Comparison of ENCODE assay signal across 12 cellular contexts in genomic region chr17:77457572-77458201, GRCh38.
DNase-seq lines count a peak whose midpoint lies in the region; ATAC-seq and TF ChIP-seq lines count a peak whose summit lies in the region.
"Had no signal": no experiment of that assay in that cellular context is flagged by ENCODE, and none has a peak within 500 bp of the region (broad histone marks: within the 10 kb centered on the region; RNA-seq: fewer than 3 reads in every experiment).

No MANE protein-coding gene starts in this region.

- intact Hi-C loops in activated B cell treated with CpG ODN at 0.5 μM for 24 hours (cut with micrococcal nuclease) (no loop called here), lower lobe of right lung (cut with DNase I) (no loop called here)

- no peaks in the 10 kb centered on the region for H3K27me3 ChIP-seq in lower lobe of right lung (ENCODE audit: low read depth)

- H3K4me3 ChIP-seq in lower lobe of right lung = peak overlapping the region; percentile 14
- H3K4me3 ChIP-seq: A549 had no signal

- ATAC-seq in activated B cell treated with CpG ODN at 0.5 μM for 24 hours (ENCODE audit: low read depth) = no peak
- no peak for ATAC-seq in lower lobe of right lung
- no peak for ATAC-seq in stimulated activated naive CD8-positive, alpha-beta T cell treated with anti-CD3 and anti-CD28 coated beads, Interleukin-15, Interleukin-2, amounts not matched to agents 100 U/mL and 50 U/mL, for 24 hours
- no peak for ATAC-seq in GM21576 (IDR thresholded peaks at IDR 0.05; ENCODE audit: unreplicated experiment)
- ATAC-seq in GM18907 (IDR thresholded peaks at IDR 0.05; ENCODE audit: unreplicated experiment) = no peak
- ATAC-seq: A549 had no signal

- CTCF ChIA-PET in activated CD4-positive, alpha-beta T cell treated with anti-CD3 and anti-CD28 coated beads, Interleukin-2, amount 10 ng/mL, durations not matched to agents 7 days and 5 days (lab: Charles Lee) = interaction anchor here (1.1 to 1.6 kb wide), 3 partner anchors 13 to 28 kb away, joined by 3 to 7 read pairs (median 5); no protein-coding TSS in a partner anchor
- CTCF ChIA-PET in activated B cell treated with CpG ODN at 0.5 μM for 24 hours (lab: Charles Lee) = interaction anchor here (1.4 to 3.6 kb wide), 2 partner anchors 27 to 37 kb away, joined by 5 to 11 read pairs; no protein-coding TSS in a partner anchor

- DNase-seq in activated CD4-positive, alpha-beta T cell treated with anti-CD3 and anti-CD28 coated beads, Interleukin-2, amount 10 ng/mL, durations not matched to agents 7 days and 5 days = peak; percentile 17
- DNase-seq in activated CD4-positive, alpha-beta T cell treated with anti-CD3 and anti-CD28 coated beads, Interleukin-2, amount 50 U/mL, for 4 hours = no peak
- DNase-seq in activated B cell treated with CpG ODN at 0.5 μM for 24 hours = no peak
- no peak for DNase-seq in lower lobe of right lung
- peak; percentile 49 for DNase-seq in stimulated activated naive CD8-positive, alpha-beta T cell treated with anti-CD3 and anti-CD28 coated beads, Interleukin-15, Interleukin-2, amounts not matched to agents 100 U/mL and 50 U/mL, for 24 hours
- no peak for DNase-seq in dermis blood vessel endothelial cell
- DNase-seq: GOT3, midbrain, NCI-H524 treated with DMSO at 0.1 percent for 48 hours had no signal

- H3K27ac Mint-ChIP-seq in activated CD4-positive, alpha-beta T cell treated with anti-CD3 and anti-CD28 coated beads, Interleukin-2, amount 10 ng/mL, durations not matched to agents 7 days and 5 days = peak overlapping the region; percentile 98
- peak overlapping the region; percentile 99 for H3K27ac Mint-ChIP-seq in activated B cell treated with CpG ODN at 0.5 μM for 24 hours

- H3K27ac ChIP-seq in lower lobe of right lung = peak overlapping the region; percentile 46
- H3K27ac ChIP-seq: A549 had no signal

- no peaks in the 10 kb centered on the region for H3K9me3 ChIP-seq in lower lobe of right lung
- H3K9me3 ChIP-seq: A549 had no signal

- TF ChIP-seq CTCF in activated B cell treated with CpG ODN at 0.5 μM for 24 hours (IDR thresholded peaks at IDR 0.05) = no peak
- no peak for TF ChIP-seq CTCF in lower lobe of right lung (IDR thresholded peaks at IDR 0.05)

- no peaks in the 10 kb centered on the region for H3K36me3 ChIP-seq in lower lobe of right lung

- H3K4me1 Mint-ChIP-seq in activated CD4-positive, alpha-beta T cell treated with anti-CD3 and anti-CD28 coated beads, Interleukin-2, amount 10 ng/mL, durations not matched to agents 7 days and 5 days = peaks cover 71% of the 10 kb centered on the region
- peaks cover 96% of the 10 kb centered on the region for H3K4me1 Mint-ChIP-seq in activated B cell treated with CpG ODN at 0.5 μM for 24 hours

- peaks cover 87% of the 10 kb centered on the region for H3K4me1 ChIP-seq in lower lobe of right lung

- peaks cover 81% of the 10 kb centered on the region for H3K36me3 Mint-ChIP-seq in activated CD4-positive, alpha-beta T cell treated with anti-CD3 and anti-CD28 coated beads, Interleukin-2, amount 10 ng/mL, durations not matched to agents 7 days and 5 days (ENCODE audit: low read depth)
- H3K36me3 Mint-ChIP-seq in activated B cell treated with CpG ODN at 0.5 μM for 24 hours (ENCODE audit: low read depth) = peaks cover 22% of the 10 kb centered on the region

- no peaks in the 10 kb centered on the region for H3K9me3 Mint-ChIP-seq in activated CD4-positive, alpha-beta T cell treated with anti-CD3 and anti-CD28 coated beads, Interleukin-2, amount 10 ng/mL, durations not matched to agents 7 days and 5 days
- H3K9me3 Mint-ChIP-seq in activated B cell treated with CpG ODN at 0.5 μM for 24 hours = no peaks in the 10 kb centered on the region

- POLR2A ChIA-PET in activated CD4-positive, alpha-beta T cell treated with anti-CD3 and anti-CD28 coated beads, Interleukin-2, amount 10 ng/mL, durations not matched to agents 7 days and 5 days (lab: Charles Lee) = no interaction called here
- POLR2A ChIA-PET in activated B cell treated with CpG ODN at 0.5 μM for 24 hours (lab: Charles Lee) = interaction anchor here (0.9 to 13.6 kb wide), 5 partner anchors 14 to 126 kb away, joined by 3 to 831 read pairs (median 27); no protein-coding TSS in a partner anchor

- no peaks in the 10 kb centered on the region for H3K27me3 Mint-ChIP-seq in activated CD4-positive, alpha-beta T cell treated with anti-CD3 and anti-CD28 coated beads, Interleukin-2, amount 10 ng/mL, durations not matched to agents 7 days and 5 days
- H3K27me3 Mint-ChIP-seq in activated B cell treated with CpG ODN at 0.5 μM for 24 hours = no peaks in the 10 kb centered on the region

- H3K4me3 Mint-ChIP-seq in activated CD4-positive, alpha-beta T cell treated with anti-CD3 and anti-CD28 coated beads, Interleukin-2, amount 10 ng/mL, durations not matched to agents 7 days and 5 days = peak overlapping the region; percentile 95
- peak overlapping the region; percentile 84 for H3K4me3 Mint-ChIP-seq in activated B cell treated with CpG ODN at 0.5 μM for 24 hours

Comparison
In these comparisons a context has a peak if more than half of its experiments do, and no peak if none do; other contexts are left out.
1. DNase-seq: peak in activated CD4-positive, alpha-beta T cell treated with anti-CD3 and anti-CD28 coated beads, Interleukin-2, amount 10 ng/mL, durations not matched to agents 7 days and 5 days (single experiment) and stimulated activated naive CD8-positive, alpha-beta T cell treated with anti-CD3 and anti-CD28 coated beads, Interleukin-15, Interleukin-2, amounts not matched to agents 100 U/mL and 50 U/mL, for 24 hours (single experiment); none in activated CD4-positive, alpha-beta T cell treated with anti-CD3 and anti-CD28 coated beads, Interleukin-2, amount 50 U/mL, for 4 hours (0 of 2), activated B cell treated with CpG ODN at 0.5 μM for 24 hours (single experiment), lower lobe of right lung (single experiment) and dermis blood vessel endothelial cell (single experiment).